In genomic region chr6:113411006-113411405, GRCh38 we compare ENCODE assay signal across 1 cellular context.
TF ChIP-seq lines count a peak whose summit lies in the region.

No MANE protein-coding gene starts in this region.

TF ChIP-seq in HCT116, 20 proteins besides CTCF, POLR2A, EP300 and RAD21 (continued from another document):
- no peak for TF ChIP-seq REST (IDR thresholded peaks at IDR 0.05; ENCODE audit: low read depth)
- TF ChIP-seq ZFX (IDR thresholded peaks at IDR 0.05), result no peak
- no peak for TF ChIP-seq EZH2 (IDR thresholded peaks at IDR 0.05)
- TF ChIP-seq ZBTB33 (IDR thresholded peaks at IDR 0.05; ENCODE audit: extremely low read depth, insufficient replicate concordance, low read length), result no peak
- no peak for TF ChIP-seq SIN3A (IDR thresholded peaks at IDR 0.05; ENCODE audit: low read depth)
- no peak for TF ChIP-seq EZH2phosphoT487 (IDR thresholded peaks at IDR 0.05; ENCODE audit: borderline replicate concordance)
- no peak for TF ChIP-seq MAX (IDR thresholded peaks at IDR 0.05)
- no peak for TF ChIP-seq YY1 (IDR thresholded peaks at IDR 0.05; ENCODE audit: extremely low read depth, insufficient replicate concordance, low read depth, low read length)
